17 cellular contexts compared by ENCODE assay signal in genomic region chr10:74382643-74383042, GRCh38.
A peak's percentile ranks its signal among the peaks of the same experiment; 100 is the strongest.
DNase-seq lines count a peak whose midpoint lies in the region; ATAC-seq, FAIRE-seq and TF ChIP-seq lines count a peak whose summit lies in the region.
"Had no signal": no experiment of that assay in that cellular context is flagged by ENCODE, and none has a peak within 500 bp of the region (broad histone marks: within the 10 kb centered on the region; RNA-seq: fewer than 3 reads in every experiment).

No MANE protein-coding gene starts in this region.

- FAIRE-seq in GM12891 (lab: Jason Lieb, UNC) = no peak
- FAIRE-seq: A204.1 had no signal

- peaks cover 30% of the 10 kb centered on the region for H3K36me3 Mint-ChIP-seq in activated T-cell treated with anti-CD3 and anti-CD28 coated beads, Interleukin-2, amount 50 U/mL, for 24 hours (ENCODE audit: low read depth)
- H3K36me3 Mint-ChIP-seq in activated T-cell treated with anti-CD3 and anti-CD28 coated beads, Interleukin-2, amount 50 U/mL, for 72 hours (ENCODE audit: insufficient read depth in 2 of 2) = peaks cover 0 to 5% of the 10 kb centered on the region in 2 donors
- peaks cover 9% of the 10 kb centered on the region for H3K36me3 Mint-ChIP-seq in activated naive CD8-positive, alpha-beta T cell treated with anti-CD3 and anti-CD28 coated beads, Interleukin-2, amount 10 ng/mL, durations not matched to agents 7 days and 5 days
- peaks cover 39% of the 10 kb centered on the region for H3K36me3 Mint-ChIP-seq in stimulated activated memory B cell treated with anti-CD40 and anti-IgM and Interleukin-4, amounts not matched to agents 10 μg/mL and 1 μg/mL and 100 μg/mL, for 72 hours

- H3K4me1 ChIP-seq in colonic mucosa = no peaks in the 10 kb centered on the region

- no peaks in the 10 kb centered on the region for H3K9me3 ChIP-seq in colonic mucosa
- H3K9me3 ChIP-seq: BLaER1 treated with 17β-estradiol and CSF1 and Interleukin-3, amounts not matched to agents 10 nM and 100 nM had no signal

- TF ChIP-seq POLR2A in GM12891 (IDR thresholded peaks at IDR 0.05; ENCODE audit: low read depth, low read length) = no peak

- H3K27ac ChIP-seq in colonic mucosa = no peak overlapping the region
- H3K27ac ChIP-seq: BLaER1 treated with 17β-estradiol and CSF1 and Interleukin-3, amounts not matched to agents 10 nM and 100 nM; KMS-11 had no signal

- POLR2A ChIA-PET in activated naive CD8-positive, alpha-beta T cell treated with anti-CD3 and anti-CD28 coated beads, Interleukin-2, amount 10 ng/mL, durations not matched to agents 7 days and 5 days (lab: Charles Lee) = no interaction called here

- H3K27me3 Mint-ChIP-seq in activated T-cell treated with anti-CD3 and anti-CD28 coated beads, Interleukin-2, amount 50 U/mL, for 24 hours = no peaks in the 10 kb centered on the region
- no peaks in the 10 kb centered on the region for H3K27me3 Mint-ChIP-seq in activated T-cell treated with anti-CD3 and anti-CD28 coated beads, Interleukin-2, amount 50 U/mL, for 72 hours (ENCODE audit: low read depth)
- no peaks in the 10 kb centered on the region for H3K27me3 Mint-ChIP-seq in activated naive CD8-positive, alpha-beta T cell treated with anti-CD3 and anti-CD28 coated beads, Interleukin-2, amount 10 ng/mL, durations not matched to agents 7 days and 5 days
- H3K27me3 Mint-ChIP-seq in stimulated activated memory B cell treated with anti-CD40 and anti-IgM and Interleukin-4, amounts not matched to agents 10 μg/mL and 1 μg/mL and 100 μg/mL, for 72 hours = no peaks in the 10 kb centered on the region

- peaks cover 44% of the 10 kb centered on the region for H3K4me1 Mint-ChIP-seq in activated T-cell treated with anti-CD3 and anti-CD28 coated beads, Interleukin-2, amount 50 U/mL, for 24 hours (ENCODE audit: low read depth)
- peaks cover 41% of the 10 kb centered on the region for H3K4me1 Mint-ChIP-seq in activated T-cell treated with anti-CD3 and anti-CD28 coated beads, Interleukin-2, amount 50 U/mL, for 72 hours (ENCODE audit: low read depth)
- H3K4me1 Mint-ChIP-seq in activated naive CD8-positive, alpha-beta T cell treated with anti-CD3 and anti-CD28 coated beads, Interleukin-2, amount 10 ng/mL, durations not matched to agents 7 days and 5 days = peaks cover 7% of the 10 kb centered on the region
- H3K4me1 Mint-ChIP-seq in stimulated activated memory B cell treated with anti-CD40 and anti-IgM and Interleukin-4, amounts not matched to agents 10 μg/mL and 1 μg/mL and 100 μg/mL, for 72 hours = peaks cover 53% of the 10 kb centered on the region

- ATAC-seq in activated T-cell treated with anti-CD3 and anti-CD28 coated beads, Interleukin-2, amount 50 U/mL, for 72 hours (replicated peaks in 1 of 2) = no peak
- ATAC-seq in activated naive CD8-positive, alpha-beta T cell treated with anti-CD3 and anti-CD28 coated beads, Interleukin-2, amount 10 ng/mL, durations not matched to agents 7 days and 5 days (ENCODE audit: low read depth) = no peak
- ATAC-seq in stimulated activated memory B cell treated with anti-CD40 and anti-IgM and Interleukin-4, amounts not matched to agents 10 μg/mL and 1 μg/mL and 100 μg/mL, for 72 hours = no peak

- no peak for DNase-seq in activated T-cell treated with anti-CD3 and anti-CD28 coated beads, Interleukin-2, amount 50 U/mL, for 24 hours
- DNase-seq in activated T-cell treated with anti-CD3 and anti-CD28 coated beads, Interleukin-2, amount 50 U/mL, for 72 hours = no peak
- DNase-seq in GM12891 (ENCODE audit: insufficient read length, low spot score) = no peak
- DNase-seq in activated naive CD8-positive, alpha-beta T cell treated with anti-CD3 and anti-CD28 coated beads, Interleukin-2, amount 10 ng/mL, durations not matched to agents 7 days and 5 days = no peak
- DNase-seq in T1000 (lab: John Stamatoyannopoulos, UW) = no peak
- DNase-seq in colonic mucosa = no peak
- no peak for DNase-seq in HT-29 (ENCODE audit: low spot score)
- DNase-seq: GOT3, NCI-H1436 treated with DMSO at 0.1 percent for 48 hours, NCI-H2029 treated with DMSO at 0.1 percent for 48 hours, NCI-H748 treated with DMSO at 0.1 percent for 48 hours, OCI-M1, SHP77 treated with DMSO at 0.1 percent for 48 hours had no signal

- TF ChIP-seq CTCF in colonic mucosa (IDR thresholded peaks at IDR 0.05) = no peak

- intact Hi-C loops in colonic mucosa (cut with DNase I) = no loop called here

- H3K9ac ChIP-seq in colonic mucosa (ENCODE audit: low read depth in 2 of 2, low read length in 2 of 2) = no peak overlapping the region
- H3K9ac ChIP-seq: BLaER1 treated with 17β-estradiol and CSF1 and Interleukin-3, amounts not matched to agents 10 nM and 100 nM; KMS-11 had no signal

- H3K4me3 ChIP-seq in colonic mucosa = no peak overlapping the region
- H3K4me3 ChIP-seq: BLaER1 treated with 17β-estradiol and CSF1 and Interleukin-3, amounts not matched to agents 10 nM and 100 nM had no signal

- H3K9me3 Mint-ChIP-seq in activated T-cell treated with anti-CD3 and anti-CD28 coated beads, Interleukin-2, amount 50 U/mL, for 24 hours = no peaks in the 10 kb centered on the region
- peaks cover 0 to 2% of the 10 kb centered on the region in 2 donors for H3K9me3 Mint-ChIP-seq in activated T-cell treated with anti-CD3 and anti-CD28 coated beads, Interleukin-2, amount 50 U/mL, for 72 hours
- H3K9me3 Mint-ChIP-seq in activated naive CD8-positive, alpha-beta T cell treated with anti-CD3 and anti-CD28 coated beads, Interleukin-2, amount 10 ng/mL, durations not matched to agents 7 days and 5 days = peaks cover 2% of the 10 kb centered on the region
- peaks cover 7% of the 10 kb centered on the region for H3K9me3 Mint-ChIP-seq in stimulated activated memory B cell treated with anti-CD40 and anti-IgM and Interleukin-4, amounts not matched to agents 10 μg/mL and 1 μg/mL and 100 μg/mL, for 72 hours

- H3K4me3 Mint-ChIP-seq in activated T-cell treated with anti-CD3 and anti-CD28 coated beads, Interleukin-2, amount 50 U/mL, for 24 hours = no peak overlapping the region
- H3K4me3 Mint-ChIP-seq in activated T-cell treated with anti-CD3 and anti-CD28 coated beads, Interleukin-2, amount 50 U/mL, for 72 hours = no peak overlapping the region
- H3K4me3 Mint-ChIP-seq in activated naive CD8-positive, alpha-beta T cell treated with anti-CD3 and anti-CD28 coated beads, Interleukin-2, amount 10 ng/mL, durations not matched to agents 7 days and 5 days = no peak overlapping the region
- no peak overlapping the region for H3K4me3 Mint-ChIP-seq in stimulated activated memory B cell treated with anti-CD40 and anti-IgM and Interleukin-4, amounts not matched to agents 10 μg/mL and 1 μg/mL and 100 μg/mL, for 72 hours

- no peaks in the 10 kb centered on the region for H3K27me3 ChIP-seq in colonic mucosa
- H3K27me3 ChIP-seq: BLaER1 treated with 17β-estradiol and CSF1 and Interleukin-3, amounts not matched to agents 10 nM and 100 nM had no signal

- H3K36me3 ChIP-seq in colonic mucosa = no peaks in the 10 kb centered on the region

- H3K27ac Mint-ChIP-seq in activated T-cell treated with anti-CD3 and anti-CD28 coated beads, Interleukin-2, amount 50 U/mL, for 24 hours = peak overlapping the region; percentile 76
- H3K27ac Mint-ChIP-seq in activated T-cell treated with anti-CD3 and anti-CD28 coated beads, Interleukin-2, amount 50 U/mL, for 72 hours = no peak overlapping the region
- H3K27ac Mint-ChIP-seq in activated naive CD8-positive, alpha-beta T cell treated with anti-CD3 and anti-CD28 coated beads, Interleukin-2, amount 10 ng/mL, durations not matched to agents 7 days and 5 days = peak overlapping the region; percentile 10
- peak overlapping the region; percentile 17 for H3K27ac Mint-ChIP-seq in stimulated activated memory B cell treated with anti-CD40 and anti-IgM and Interleukin-4, amounts not matched to agents 10 μg/mL and 1 μg/mL and 100 μg/mL, for 72 hours

TF ChIP-seq in GM12891, 5 proteins besides CTCF, POLR2A, EP300 and RAD21:
- TF ChIP-seq SPI1 (IDR thresholded peaks at IDR 0.05; ENCODE audit: low read depth, low read length) (peak; percentile 67), PAX5 (IDR thresholded peaks at IDR 0.05; ENCODE audit: insufficient read depth, low read length, severe bottlenecking) (no peak)
